ENCODE assay signal across 32 cellular contexts in genomic region chr9:87255437-87256155, GRCh38.
DNase-seq lines count a peak whose midpoint lies in the region; ATAC-seq and TF ChIP-seq lines count a peak whose summit lies in the region.
"Had no signal": no experiment of that assay in that cellular context is flagged by ENCODE, and none has a peak within 500 bp of the region (broad histone marks: within the 10 kb centered on the region; RNA-seq: fewer than 3 reads in every experiment).

No MANE protein-coding gene starts in this region.

- no peak overlapping the region for H3K4me3 Mint-ChIP-seq in immature natural killer cell
- H3K4me3 Mint-ChIP-seq: activated CD4-positive, alpha-beta T cell treated with anti-CD3 and anti-CD28 coated beads for 36 hours; activated naive CD8-positive, alpha-beta T cell treated with anti-CD3 and anti-CD28 coated beads, Interleukin-2, amount 10 ng/mL, durations not matched to agents 7 days and 5 days; HFFc6; natural killer cell; stimulated activated naive B cell treated with anti-CD40 and anti-IgM and Interleukin-4, amounts not matched to agents 10 μg/mL and 1 μg/mL and 100 μg/mL, for 72 hours had no signal

- no peaks in the 10 kb centered on the region for H4K20me1 ChIP-seq in osteoblast (ENCODE audit: insufficient read depth, low read length)

- no peaks in the 10 kb centered on the region for H3K79me2 ChIP-seq in osteoblast (ENCODE audit: insufficient read depth, low read length)

- H3K4me1 ChIP-seq in cardiac muscle cell (ENCODE audit: low read depth): peaks cover 5% of the 10 kb centered on the region
- peaks cover 10% of the 10 kb centered on the region for H3K4me1 ChIP-seq in osteoblast (ENCODE audit: insufficient read depth, low read length)
- H3K4me1 ChIP-seq in mucosa of descending colon (ENCODE audit: low read depth): no peaks in the 10 kb centered on the region
- H3K4me1 ChIP-seq: colonic mucosa, left lung had no signal

- no peaks in the 10 kb centered on the region for H3K4me1 Mint-ChIP-seq in immature natural killer cell
- H3K4me1 Mint-ChIP-seq: activated naive CD8-positive, alpha-beta T cell treated with anti-CD3 and anti-CD28 coated beads, Interleukin-2, amount 10 ng/mL, durations not matched to agents 7 days and 5 days; natural killer cell; stimulated activated naive B cell treated with anti-CD40 and anti-IgM and Interleukin-4, amounts not matched to agents 10 μg/mL and 1 μg/mL and 100 μg/mL, for 72 hours had no signal

- no peaks in the 10 kb centered on the region for H3K9me3 ChIP-seq in cardiac muscle cell (ENCODE audit: low read depth)
- H3K9me3 ChIP-seq in osteoblast (ENCODE audit: low read depth, low read length): no peaks in the 10 kb centered on the region
- H3K9me3 ChIP-seq in mucosa of descending colon: no peaks in the 10 kb centered on the region
- H3K9me3 ChIP-seq: colonic mucosa, gastroesophageal sphincter, left lung, ovary, suprapubic skin had no signal

- H3K4me3 ChIP-seq in astrocyte of the spinal cord (ENCODE audit: low read depth, low read length) (no peak overlapping the region), cardiac muscle cell (no peak overlapping the region), osteoblast (ENCODE audit: insufficient read depth, low read length) (no peak overlapping the region), mucosa of descending colon (no peak overlapping the region)
- H3K4me3 ChIP-seq: colonic mucosa, gastroesophageal sphincter, left lung, ovary, suprapubic skin had no signal

- H3K27me3 Mint-ChIP-seq in immature natural killer cell (ENCODE audit: low read depth in 3 of 3): peaks cover 6 to 8% (median 6%) of the 10 kb centered on the region in 3 donors
- H3K27me3 Mint-ChIP-seq: stimulated activated naive B cell treated with anti-CD40 and anti-IgM and Interleukin-4, amounts not matched to agents 10 μg/mL and 1 μg/mL and 100 μg/mL, for 72 hours had no signal

- DNase-seq in EH (ENCODE audit: low read depth): peak; percentile 45
- peak; percentile 43 for DNase-seq in astrocyte of the spinal cord (ENCODE audit: low read depth, low spot score)
- DNase-seq in cardiac muscle cell (ENCODE audit: low read depth in 1 of 2, low spot score in 1 of 2): peak; percentile 7 to 78
- no peak for DNase-seq in osteoblast (ENCODE audit: insufficient read length, low spot score, missing footprints)
- no peak for DNase-seq in Kasumi-1 (lab: John Stamatoyannopoulos, UW)
- no peak for DNase-seq in immature natural killer cell
- no peak for DNase-seq in mucosa of descending colon
- no peak for DNase-seq in SW 1271 (lab: John Stamatoyannopoulos, UW)
- DNase-seq: ACHN; activated CD4-positive, alpha-beta T cell treated with anti-CD3 and anti-CD28 coated beads for 36 hours; activated CD8-positive, alpha-beta memory T cell treated with anti-CD3 and anti-CD28 coated beads for 24 hours; activated effector memory CD4-positive, alpha-beta T cell treated with Interleukin-2 at 50 U/mL for 16 hours; activated naive CD8-positive, alpha-beta T cell treated with anti-CD3 and anti-CD28 coated beads, Interleukin-2, amount 10 ng/mL, durations not matched to agents 7 days and 5 days; brain microvascular endothelial cell; C1 segment of cervical spinal cord; colonic mucosa; DMS79; effector memory CD4-positive, alpha-beta T cell; erythroblast; HFFc6; left lung; midbrain; natural killer cell; NCI-H446; NCI-H774; OCI-M1; ovary; retina; stimulated activated CD4-positive, alpha-beta T cell treated with anti-CD3 and anti-CD28 coated beads, Interleukin-4, amount 100 ng/mL, for 4 hours; stimulated activated naive B cell treated with anti-CD40 and anti-IgM and Interleukin-4, amounts not matched to agents 10 μg/mL and 1 μg/mL and 100 μg/mL, for 72 hours had no signal

- H3K27me3 ChIP-seq in cardiac muscle cell: no peaks in the 10 kb centered on the region
- H3K27me3 ChIP-seq in osteoblast (ENCODE audit: insufficient read depth, low read length): no peaks in the 10 kb centered on the region
- H3K27me3 ChIP-seq: brain microvascular endothelial cell, colonic mucosa, gastroesophageal sphincter, left lung, ovary, suprapubic skin had no signal

- intact Hi-C loops in mucosa of descending colon (cut with DNase I, micrococcal nuclease): no loop called here

- no peaks in the 10 kb centered on the region for H3K36me3 Mint-ChIP-seq in immature natural killer cell
- H3K36me3 Mint-ChIP-seq: activated naive CD8-positive, alpha-beta T cell treated with anti-CD3 and anti-CD28 coated beads, Interleukin-2, amount 10 ng/mL, durations not matched to agents 7 days and 5 days; natural killer cell; stimulated activated naive B cell treated with anti-CD40 and anti-IgM and Interleukin-4, amounts not matched to agents 10 μg/mL and 1 μg/mL and 100 μg/mL, for 72 hours had no signal

- TF ChIP-seq CTCF in astrocyte of the spinal cord (IDR thresholded peaks at IDR 0.05; ENCODE audit: low read depth, low read length): no peak
- no peak for TF ChIP-seq CTCF in cardiac muscle cell (IDR thresholded peaks at IDR 0.05; ENCODE audit: low read depth, low read length)
- no peak for TF ChIP-seq CTCF in osteoblast (IDR thresholded peaks at IDR 0.05; ENCODE audit: extremely low read depth, low read depth, low read length)
- no peak for TF ChIP-seq CTCF in mucosa of descending colon (IDR thresholded peaks at IDR 0.05)

- H3K36me3 ChIP-seq in cardiac muscle cell (no peaks in the 10 kb centered on the region), osteoblast (ENCODE audit: insufficient read depth, low read length) (no peaks in the 10 kb centered on the region), mucosa of descending colon (ENCODE audit: low read depth) (no peaks in the 10 kb centered on the region)
- H3K36me3 ChIP-seq: brain microvascular endothelial cell, colonic mucosa, gastroesophageal sphincter, left lung, ovary, suprapubic skin had no signal

- no peak overlapping the region for H3K4me2 ChIP-seq in osteoblast (ENCODE audit: insufficient read depth, low read length)

- H3K9me3 Mint-ChIP-seq in immature natural killer cell: peaks cover 0 to 2% (median 0%) of the 10 kb centered on the region in 6 donors
- H3K9me3 Mint-ChIP-seq: activated naive CD8-positive, alpha-beta T cell treated with anti-CD3 and anti-CD28 coated beads, Interleukin-2, amount 10 ng/mL, durations not matched to agents 7 days and 5 days; HFFc6; natural killer cell; stimulated activated naive B cell treated with anti-CD40 and anti-IgM and Interleukin-4, amounts not matched to agents 10 μg/mL and 1 μg/mL and 100 μg/mL, for 72 hours had no signal

- peak overlapping the region; percentile 31 for H2AFZ ChIP-seq in osteoblast (ENCODE audit: low read length)

- H3K27ac ChIP-seq in cardiac muscle cell (no peak overlapping the region), osteoblast (ENCODE audit: low read depth, low read length) (no peak overlapping the region)
- H3K27ac ChIP-seq: brain microvascular endothelial cell, colonic mucosa, gastroesophageal sphincter, left lung, ovary, suprapubic skin had no signal

- in situ Hi-C loops in astrocyte of the spinal cord (cut with HindIII; ENCODE audit: low sequenced_read_pairs): no loop called here

- H3K27ac Mint-ChIP-seq in immature natural killer cell: no peak overlapping the region
- H3K27ac Mint-ChIP-seq: activated CD4-positive, alpha-beta T cell treated with anti-CD3 and anti-CD28 coated beads for 36 hours; activated naive CD8-positive, alpha-beta T cell treated with anti-CD3 and anti-CD28 coated beads, Interleukin-2, amount 10 ng/mL, durations not matched to agents 7 days and 5 days; HFFc6; natural killer cell; stimulated activated naive B cell treated with anti-CD40 and anti-IgM and Interleukin-4, amounts not matched to agents 10 μg/mL and 1 μg/mL and 100 μg/mL, for 72 hours had no signal

- ATAC-seq in mucosa of descending colon: no peak
- ATAC-seq: activated CD4-positive, alpha-beta T cell treated with anti-CD3 and anti-CD28 coated beads for 36 hours; gastroesophageal sphincter; left lung; natural killer cell had no signal

Comparison
In these comparisons a context has a peak if more than half of its experiments do, and no peak if none do; other contexts are left out.
1. DNase-seq: peak in EH (single experiment), astrocyte of the spinal cord (single experiment) and cardiac muscle cell (2 of 2); none in osteoblast (single experiment), Kasumi-1 (0 of 2), immature natural killer cell (0 of 3), mucosa of descending colon (0 of 3) and SW 1271 (0 of 2).